Comparison of ENCODE assay signal across 1 cellular context in genomic region chr17:72535346-72535745, GRCh38.
TF ChIP-seq lines count a peak whose summit lies in the region.

No MANE protein-coding gene starts in this region.

TF ChIP-seq in HepG2, 621 proteins besides CTCF, POLR2A, EP300 and RAD21 (continued from another document):
- TF ChIP-seq AGO2 (optimal IDR thresholded peaks at IDR 0.05; ENCODE audit: low read depth, low read length) = no peak
- TF ChIP-seq ZNF292 (CRISPR knock-in tag; IDR thresholded peaks at IDR 0.05; ENCODE audit: borderline replicate concordance, low read depth) = peak; percentile 55; the same call in 1 of the 2 replicates
- TF ChIP-seq EHMT2 (IDR thresholded peaks at IDR 0.05; ENCODE audit: borderline replicate concordance, low read depth, low read length) = no peak
- TF ChIP-seq SMAD3 (CRISPR knock-in tag; IDR thresholded peaks at IDR 0.05) = 0 out of 2 replicates have a peak, but pooled peaks have one; percentile 22
- TF ChIP-seq MED1 (CRISPR knock-in tag; IDR thresholded peaks at IDR 0.05) = peak; percentile 12; the same call in 1 of the 2 replicates
- no peak for TF ChIP-seq ZSCAN30 (CRISPR knock-in tag; IDR thresholded peaks at IDR 0.05)
